ENCODE assay signal across 16 cellular contexts in the genomic region with DNA sequence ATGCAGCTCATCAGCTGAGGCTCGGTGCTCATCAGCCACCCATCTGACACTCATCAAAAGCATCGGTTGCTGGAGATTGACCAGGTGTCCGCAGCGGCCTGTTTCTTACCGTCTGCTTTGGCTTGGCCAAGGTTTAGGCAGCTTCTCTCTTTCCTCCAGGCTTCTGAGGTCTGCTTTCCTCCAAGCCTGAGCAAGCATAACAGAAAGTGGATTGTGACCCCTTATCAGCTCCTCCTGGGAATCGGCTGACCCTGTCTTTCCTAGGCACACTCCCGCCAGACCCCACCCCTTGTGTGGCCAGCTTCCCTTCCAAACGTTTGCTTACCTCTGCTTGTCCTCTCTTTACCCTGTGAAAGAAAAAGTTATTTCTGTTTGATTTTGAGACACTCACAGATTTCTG. TPM values are rescaled to one million over a fixed set of nuclear protein-coding genes. Genes with fewer than 3 reads are reported as not detected.
A peak's percentile ranks its signal among the peaks of the same experiment; 100 is the strongest.
DNase-seq lines count a peak whose midpoint lies in the region; ATAC-seq, FAIRE-seq and TF ChIP-seq lines count a peak whose summit lies in the region.
"Had no signal": no experiment of that assay in that cellular context is flagged by ENCODE, and none has a peak within 500 bp of the region (broad histone marks: within the 10 kb centered on the region; RNA-seq: fewer than 3 reads in every experiment).

No MANE protein-coding gene starts in this region.

- no peaks in the 10 kb centered on the region for H3K9me3 Mint-ChIP-seq in nephron

- no peaks in the 10 kb centered on the region for H3K23me2 ChIP-seq in H1 (ENCODE audit: low read depth, low read length)

- H3K4me2 ChIP-seq in H1 (ENCODE audit: insufficient read depth in 1 of 2, low read depth in 2 of 2, low read length in 2 of 2): no peak overlapping the region

- H3K79me1 ChIP-seq in H1 (ENCODE audit: low read depth, low read length): no peaks in the 10 kb centered on the region

- H4K20me1 ChIP-seq in H1 (replicated peaks in 1 of 2; ENCODE audit: control insufficient read depth in 1 of 2, insufficient read depth in 2 of 2, low read length in 2 of 2): no peaks in the 10 kb centered on the region

- H3K9ac ChIP-seq in H1 (replicated peaks in 1 of 4; ENCODE audit: extremely low read depth in 1 of 4, low read depth in 3 of 4, low read length in 3 of 4): no peak overlapping the region
- H3K9ac ChIP-seq: GM23248 had no signal

- no peak overlapping the region for H2BK12ac ChIP-seq in H1 (ENCODE audit: low read depth, low read length)

- POLR2A ChIA-PET in H1 (lab: Charles Lee; ENCODE audit: partially characterized antibody): interaction anchor here (1.0 to 1.7 kb wide), 3 partner anchors 13 to 39 kb away, joined by 3 to 4 read pairs (median 3); no protein-coding TSS in a partner anchor

- H2AFZ ChIP-seq in H1 (ENCODE audit: low read length): no peak overlapping the region
- H2AFZ ChIP-seq: GM23248 had no signal

- CTCF ChIA-PET in H1 (lab: Charles Lee; ENCODE audit: partially characterized antibody): interaction anchor here (0.6 to 4.5 kb wide), 13 partner anchors 9 to 1673 kb away, joined by 3 to 24 read pairs (median 4); no protein-coding TSS in a partner anchor

- no peaks in the 10 kb centered on the region for H3K9me3 ChIP-seq in right atrium auricular region
- no peaks in the 10 kb centered on the region for H3K9me3 ChIP-seq in H1 (ENCODE audit: insufficient read depth in 2 of 2, low read depth in 1 of 2, low read length in 1 of 2)
- no peaks in the 10 kb centered on the region for H3K9me3 ChIP-seq in thoracic aorta

- TF ChIP-seq POLR2A in H1 (IDR thresholded peaks at IDR 0.05; ENCODE audit: control extremely low read depth in 1 of 2, low read depth in 2 of 2, low read length in 2 of 2): no peak

- no peak overlapping the region for H2BK120ac ChIP-seq in H1 (replicated peaks; ENCODE audit: low read depth, low read length)

- H2BK15ac ChIP-seq in H1 (ENCODE audit: low read length): no peak overlapping the region

- ATAC-seq in left ventricle myocardium superior (no peak), thoracic aorta (ENCODE audit: insufficient number of reproducible peaks, low FRiP score, low read depth) (no peak), GM21447 (IDR thresholded peaks at IDR 0.05; ENCODE audit: unreplicated experiment) (no peak)

- peaks cover 54% of the 10 kb centered on the region for H3K4me1 Mint-ChIP-seq in nephron

- no peak for DNase-seq in right atrium auricular region (ENCODE audit: low spot score)
- DNase-seq in left ventricle myocardium superior: no peak
- DNase-seq in H1 (ENCODE audit: low read depth in 1 of 2, low spot score in 2 of 2): no peak
- no peak for DNase-seq in thoracic aorta (ENCODE audit: low spot score)
- no peak for DNase-seq in SKM-1 treated with dmso at 0.1 percent for 144 hours (lab: John Stamatoyannopoulos, UW; ENCODE audit: unreplicated experiment)
- no peak for DNase-seq in EL
- DNase-seq: AML-193; CD4-positive, CD25-positive, alpha-beta regulatory T cell; NCI-H1048; NCI-H524 treated with DMSO at 0.1 percent for 48 hours had no signal

- FAIRE-seq in H1 (lab: Jason Lieb, UNC): no peak
- FAIRE-seq: G401.6, HTR-8/SVneo had no signal

- H3K4me1 ChIP-seq in right atrium auricular region (peaks cover 0 to 42% of the 10 kb centered on the region in 2 donors), H1 (replicated peaks in 1 of 4; ENCODE audit: control insufficient read depth in 3 of 4, insufficient read depth in 4 of 4, low read length in 3 of 4) (peaks cover 0 to 2% (median 0%) of the 10 kb centered on the region in 4 experiments; a peak in 1 of 7 replicates), thoracic aorta (ENCODE audit: control insufficient read depth in 1 of 2, low read depth in 2 of 2) (peaks cover 10 to 38% of the 10 kb centered on the region in 2 donors)

- TF ChIP-seq CTCF in right atrium auricular region (IDR thresholded peaks at IDR 0.05) (no peak), H1 (IDR thresholded peaks at IDR 0.05; ENCODE audit: control extremely low read depth in 1 of 3, insufficient read depth in 1 of 3, low read depth in 1 of 3, low read length in 3 of 3) (no peak), nephron (IDR thresholded peaks at IDR 0.05; ENCODE audit: unreplicated experiment in 3 of 3) (no peak), thoracic aorta (IDR thresholded peaks at IDR 0.05) (no peak)

- H4K5ac ChIP-seq in H1 (ENCODE audit: insufficient read length, low read depth, low read length): no peak overlapping the region

- no peak overlapping the region for H3K4me3 Mint-ChIP-seq in nephron
- H3K4me3 Mint-ChIP-seq: CD4-positive, CD25-positive, alpha-beta regulatory T cell had no signal

- H3K56ac ChIP-seq in H1 (replicated peaks; ENCODE audit: insufficient read length, low read depth, low read length): no peak overlapping the region

- H3K27me3 Mint-ChIP-seq in nephron (ENCODE audit: low read depth): no peaks in the 10 kb centered on the region

- no peak overlapping the region for H2BK20ac ChIP-seq in H1 (ENCODE audit: low read length)

- no peaks in the 10 kb centered on the region for H3K27me3 ChIP-seq in right atrium auricular region
- no peaks in the 10 kb centered on the region; a peak in 1 of 7 replicates for H3K27me3 ChIP-seq in H1 (replicated peaks in 1 of 4; ENCODE audit: control insufficient read depth in 3 of 4, extremely low read depth in 1 of 4, insufficient read depth in 3 of 4, low read length in 3 of 4)
- H3K27me3 ChIP-seq in thoracic aorta (replicated peaks; ENCODE audit: insufficient read depth): no peaks in the 10 kb centered on the region

- no peak overlapping the region for H3K18ac ChIP-seq in H1 (ENCODE audit: extremely low read depth, low read length)

- intact Hi-C loops in left ventricle myocardium superior (cut with micrococcal nuclease): no loop called here

- peak overlapping the region; percentile 71; the same call in 1 of the 2 replicates for H4K8ac ChIP-seq in H1 (ENCODE audit: extremely low read depth, insufficient read depth, low read length)

- TF ChIP-seq RAD21 in H1 (IDR thresholded peaks at IDR 0.05 in 1 of 2, conservative IDR thresholded peaks at IDR 0.05 in 1 of 2; ENCODE audit: low read depth in 2 of 2, low read length in 2 of 2): no peak

- H3K27ac Mint-ChIP-seq in nephron: peak overlapping the region; percentile 93 to 96 (median 95)

- H3K27ac ChIP-seq in right atrium auricular region (peak overlapping the region; percentile 56 to 61), H1 (ENCODE audit: low read depth, low read length) (no peak overlapping the region), thoracic aorta (peak overlapping the region; percentile 44 to 57)
- H3K27ac ChIP-seq: GM23248 had no signal

- H4K91ac ChIP-seq in H1 (replicated peaks; ENCODE audit: insufficient read length, low read length): no peak overlapping the region

- H3K4me3 ChIP-seq in right atrium auricular region (no peak overlapping the region), H1 (ENCODE audit: extremely low read depth in 1 of 4, insufficient read depth in 2 of 4, low read depth in 3 of 4, low read length in 4 of 4) (no peak overlapping the region), thoracic aorta (no peak overlapping the region)
- H3K4me3 ChIP-seq: GM23248 had no signal

- 86% methylated on average over 8 of the region's 8 CpGs; no CpG with 5 or more reads in 1 of the 2 experiments for WGBS in H1 (ENCODE audit: extremely low coverage in 1 of 2, insufficient coverage in 1 of 2, insufficient read length in 1 of 2, insufficient replicate concordance in 2 of 2, low coverage in 1 of 2, low lambda C conversion rate in 2 of 2, missing lambda C conversion rate in 1 of 2), 2 experiments

- H3K23ac ChIP-seq in H1 (ENCODE audit: insufficient read length): no peak overlapping the region

- no peaks in the 10 kb centered on the region for H3K79me2 ChIP-seq in H1 (ENCODE audit: control insufficient read depth in 1 of 2, insufficient read depth in 2 of 2, low read length in 2 of 2)

- H2BK5ac ChIP-seq in H1 (ENCODE audit: low read depth, low read length): no peak overlapping the region

- no peak overlapping the region for H2AK5ac ChIP-seq in H1 (ENCODE audit: low read depth, low read length)

- H3K36me3 ChIP-seq in right atrium auricular region (no peaks in the 10 kb centered on the region), H1 (ENCODE audit: control insufficient read depth in 2 of 4, insufficient read depth in 4 of 4, low read length in 3 of 4) (no peaks in the 10 kb centered on the region), thoracic aorta (no peaks in the 10 kb centered on the region)

- no peaks in the 10 kb centered on the region for H3K36me3 Mint-ChIP-seq in nephron (ENCODE audit: low read depth)
- H3K36me3 Mint-ChIP-seq: CD4-positive, CD25-positive, alpha-beta regulatory T cell had no signal

- TF ChIP-seq EP300 in H1 (IDR thresholded peaks at IDR 0.05; ENCODE audit: borderline replicate concordance in 1 of 2, low read depth in 2 of 2, low read length in 2 of 2): no peak

- H3K14ac ChIP-seq in H1 (ENCODE audit: insufficient read length): no peak overlapping the region

- H3K4ac ChIP-seq in H1 (replicated peaks; ENCODE audit: insufficient read length, low read depth, low read length): no peak overlapping the region

RNA-seq across cellular contexts. Expression of a gene that starts 17.5 kb away (rescaled TPM):
- total RNA-seq in right atrium auricular region (10 to 100 TPM; 51.9 to 59.9 TPM), left ventricle myocardium superior (11.1 TPM), thoracic aorta (100 to 1,000 TPM in 1 of 2 donors, 10 to 100 TPM in 1; 76.8 to 323 TPM)
- 0.35 TPM in 1 of 2 replicates, not detected in the other for total RNA-seq in H1 (2021; fragmentation: NEBNext Ultra II Directional; extraction: Animal tissue kit (Norgen Biotek cat#: 25700))
- 0.29 and 0.82 TPM in 2 replicates for polyA plus RNA-seq in H1 (2011; rRNA removed)
- 0.27 TPM for polyA plus RNA-seq in H1 (2011; cell fraction: cytosol; rRNA removed)
- polyA plus RNA-seq in H1 (2011; cell fraction: nucleus; rRNA removed): 1.0 TPM
- polyA plus RNA-seq in H1 (2012, experiment 1 of 2): 0.21 to 0.28 TPM (median 0.27 TPM) in 4 replicates
- polyA plus RNA-seq in H1 (2012, experiment 2 of 2): 0.35 TPM
- polyA plus RNA-seq in H1 (2013, experiment 1 of 2): 1.0 TPM
- polyA plus RNA-seq in H1 (2013, experiment 2 of 2): 0.98 TPM
- polyA minus RNA-seq in H1 (2011; rRNA and poly(A)+ RNA removed): 0.13 and 0.78 TPM in 2 replicates
- polyA minus RNA-seq in H1 (2011; cell fraction: cytosol; rRNA and poly(A)+ RNA removed): not detected
- polyA minus RNA-seq in H1 (2011; cell fraction: nucleus; rRNA and poly(A)+ RNA removed): 0.90 TPM
- total RNA-seq: CD4-positive, CD25-positive, alpha-beta regulatory T cell; OCI-LY7 had no signal
- polyA plus RNA-seq: CD4-positive, CD25-positive, alpha-beta regulatory T cell had no signal

RNA-seq across cellular contexts. Expression of a gene that starts 25.6 kb away (rescaled TPM):
- total RNA-seq in right atrium auricular region (1 to 10 TPM in 1 of 2 donors, under 1 TPM in 1; 0.31 to 2.6 TPM), left ventricle myocardium superior (2.2 TPM), thoracic aorta (not detected)
- total RNA-seq in H1 (2021; fragmentation: NEBNext Ultra II Directional; extraction: Animal tissue kit (Norgen Biotek cat#: 25700)): 0.23 and 0.58 TPM in 2 replicates
- polyA plus RNA-seq in H1 (2011; rRNA removed): 0.30 and 0.47 TPM in 2 replicates
- polyA plus RNA-seq in H1 (2011; cell fraction: cytosol; rRNA removed): 0.26 TPM
- 0.31 TPM for polyA plus RNA-seq in H1 (2011; cell fraction: nucleus; rRNA removed)
- polyA plus RNA-seq in H1 (2012, experiment 1 of 2): 0.36 to 1.2 TPM (median 0.37 TPM) in 4 replicates
- 0.18 TPM for polyA plus RNA-seq in H1 (2012, experiment 2 of 2)
- 1.2 TPM for polyA plus RNA-seq in H1 (2013, experiment 1 of 2)
- polyA plus RNA-seq in H1 (2013, experiment 2 of 2): 0.81 TPM
- 0.19 and 0.29 TPM in 2 replicates for polyA minus RNA-seq in H1 (2011; rRNA and poly(A)+ RNA removed)
- polyA minus RNA-seq in H1 (2011; cell fraction: cytosol; rRNA and poly(A)+ RNA removed): not detected
- polyA minus RNA-seq in H1 (2011; cell fraction: nucleus; rRNA and poly(A)+ RNA removed): 0.50 TPM
- total RNA-seq: CD4-positive, CD25-positive, alpha-beta regulatory T cell; GM23248; OCI-LY7 had no signal
- polyA plus RNA-seq: CD4-positive, CD25-positive, alpha-beta regulatory T cell had no signal

RNA-seq across cellular contexts. Expression of a gene that starts 46.6 kb away (rescaled TPM):
- total RNA-seq in right atrium auricular region (under 1 TPM; 0.22 to 0.55 TPM), left ventricle myocardium superior (not detected), thoracic aorta (under 1 TPM in 1 of 2 donors, not detected in 1; 0.28 TPM)
- total RNA-seq in H1 (2021; fragmentation: NEBNext Ultra II Directional; extraction: Animal tissue kit (Norgen Biotek cat#: 25700)): 7.6 and 9.3 TPM in 2 replicates
- 14.5 and 21.0 TPM in 2 replicates for polyA plus RNA-seq in H1 (2011; rRNA removed)
- polyA plus RNA-seq in H1 (2011; cell fraction: cytosol; rRNA removed): 11.5 TPM
- polyA plus RNA-seq in H1 (2011; cell fraction: nucleus; rRNA removed): 54.5 TPM
- polyA plus RNA-seq in H1 (2012, experiment 1 of 2): 9.8 to 16.3 TPM (median 13.8 TPM) in 4 replicates
- polyA plus RNA-seq in H1 (2012, experiment 2 of 2): 11.1 TPM
- polyA plus RNA-seq in H1 (2013, experiment 1 of 2): 15.0 TPM
- polyA plus RNA-seq in H1 (2013, experiment 2 of 2): 14.0 TPM
- 13.8 and 14.4 TPM in 2 replicates for polyA minus RNA-seq in H1 (2011; rRNA and poly(A)+ RNA removed)
- polyA minus RNA-seq in H1 (2011; cell fraction: cytosol; rRNA and poly(A)+ RNA removed): 7.7 TPM
- polyA minus RNA-seq in H1 (2011; cell fraction: nucleus; rRNA and poly(A)+ RNA removed): 39.6 TPM
- total RNA-seq: CD4-positive, CD25-positive, alpha-beta regulatory T cell; GM23248; OCI-LY7 had no signal
- polyA plus RNA-seq: CD4-positive, CD25-positive, alpha-beta regulatory T cell; GM23248 had no signal
